Comparison of ENCODE assay signal across 1 cellular context in genomic region chr3:25783661-25784512, GRCh38.
A peak's percentile ranks its signal among the peaks of the same experiment; 100 is the strongest.
TF ChIP-seq lines count a peak whose summit lies in the region.

No MANE protein-coding gene starts in this region.

TF ChIP-seq in K562, 482 proteins besides CTCF, POLR2A, EP300 and RAD21 (continues in another document):
- TF ChIP-seq AFF1 (IDR thresholded peaks at IDR 0.05; ENCODE audit: low read depth in 1 of 2, partially characterized antibody in 2 of 2) (peak in 1 of 2 experiments; percentile 32), SMARCE1 (IDR thresholded peaks at IDR 0.05) (peak; percentile 43; the same call in 1 of the 2 replicates), ZBTB43 (CRISPR knock-in tag; IDR thresholded peaks at IDR 0.05) (peak; percentile 56; the same call in 1 of the 2 replicates), PURB (CRISPR knock-in tag; IDR thresholded peaks at IDR 0.05; ENCODE audit: low read depth) (no peak), NR2C2 (CRISPR knock-in tag; IDR thresholded peaks at IDR 0.05) (0 out of 2 replicates have a peak, but pooled peaks have one; percentile 14), NR2C2 (tag; IDR thresholded peaks at IDR 0.05) (no peak), POLR3A (IDR thresholded peaks at IDR 0.05; ENCODE audit: borderline replicate concordance, extremely low read depth, insufficient read depth, insufficient read length) (no peak), ZNF583 (CRISPR knock-in tag; IDR thresholded peaks at IDR 0.05) (no peak), SOX6 (IDR thresholded peaks at IDR 0.05) (0 out of 2 replicates have a peak, but pooled peaks have one; percentile 18), NCOA4 (IDR thresholded peaks at IDR 0.05; ENCODE audit: partially characterized antibody) (no peak), ZBTB5 (IDR thresholded peaks at IDR 0.05) (no peak), ZNF143 (CRISPR knock-in tag; IDR thresholded peaks at IDR 0.05) (no peak), HDAC2 (IDR thresholded peaks at IDR 0.05) (0 out of 2 replicates have a peak, but pooled peaks have one; percentile 46), HDAC3 (IDR thresholded peaks at IDR 0.05; ENCODE audit: borderline replicate concordance, partially characterized antibody) (peak; percentile 13), ARNT (IDR thresholded peaks at IDR 0.05) (peak in 1 of 2 experiments; percentile 27; a peak in 2 of 4 replicates), RBM15 (IDR thresholded peaks at IDR 0.05; ENCODE audit: insufficient read depth, low read length) (no peak), HCFC1 (IDR thresholded peaks at IDR 0.05; ENCODE audit: low read depth, low read length) (0 out of 2 replicates have a peak, but pooled peaks have one; percentile 22)
- TF ChIP-seq, protein P1, sequence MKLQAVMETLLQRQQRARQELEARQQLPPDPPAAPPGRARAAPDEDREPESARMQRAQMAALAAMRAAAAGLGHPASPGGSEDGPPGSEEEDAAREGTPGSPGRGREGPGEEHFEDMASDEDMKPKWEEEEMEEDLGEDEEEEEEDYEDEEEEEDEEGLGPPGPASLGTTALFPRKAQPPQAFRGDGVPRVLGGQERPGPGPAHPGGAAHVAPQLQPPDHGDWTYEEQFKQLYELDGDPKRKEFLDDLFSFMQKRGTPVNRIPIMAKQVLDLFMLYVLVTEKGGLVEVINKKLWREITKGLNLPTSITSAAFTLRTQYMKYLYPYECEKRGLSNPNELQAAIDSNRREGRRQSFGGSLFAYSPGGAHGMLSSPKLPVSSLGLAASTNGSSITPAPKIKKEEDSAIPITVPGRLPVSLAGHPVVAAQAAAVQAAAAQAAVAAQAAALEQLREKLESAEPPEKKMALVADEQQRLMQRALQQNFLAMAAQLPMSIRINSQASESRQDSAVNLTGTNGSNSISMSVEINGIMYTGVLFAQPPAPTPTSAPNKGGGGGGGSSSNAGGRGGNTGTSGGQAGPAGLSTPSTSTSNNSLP (IDR thresholded peaks at IDR 0.05; ENCODE audit: borderline replicate concordance, low read depth, low read length): peak; percentile 59; the same call in 1 of the 2 replicates
- TF ChIP-seq, protein P2, sequence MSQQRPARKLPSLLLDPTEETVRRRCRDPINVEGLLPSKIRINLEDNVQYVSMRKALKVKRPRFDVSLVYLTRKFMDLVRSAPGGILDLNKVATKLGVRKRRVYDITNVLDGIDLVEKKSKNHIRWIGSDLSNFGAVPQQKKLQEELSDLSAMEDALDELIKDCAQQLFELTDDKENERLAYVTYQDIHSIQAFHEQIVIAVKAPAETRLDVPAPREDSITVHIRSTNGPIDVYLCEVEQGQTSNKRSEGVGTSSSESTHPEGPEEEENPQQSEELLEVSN (IDR thresholded peaks at IDR 0.05; ENCODE audit: borderline replicate concordance in 1 of 2, extremely low read depth in 1 of 2, insufficient read depth in 1 of 2, insufficient read length in 1 of 2, low read depth in 1 of 2, low read length in 1 of 2, poor library complexity in 1 of 2, severe bottlenecking in 1 of 2): peak; percentile 59 to 87
- TF ChIP-seq, protein P3, sequence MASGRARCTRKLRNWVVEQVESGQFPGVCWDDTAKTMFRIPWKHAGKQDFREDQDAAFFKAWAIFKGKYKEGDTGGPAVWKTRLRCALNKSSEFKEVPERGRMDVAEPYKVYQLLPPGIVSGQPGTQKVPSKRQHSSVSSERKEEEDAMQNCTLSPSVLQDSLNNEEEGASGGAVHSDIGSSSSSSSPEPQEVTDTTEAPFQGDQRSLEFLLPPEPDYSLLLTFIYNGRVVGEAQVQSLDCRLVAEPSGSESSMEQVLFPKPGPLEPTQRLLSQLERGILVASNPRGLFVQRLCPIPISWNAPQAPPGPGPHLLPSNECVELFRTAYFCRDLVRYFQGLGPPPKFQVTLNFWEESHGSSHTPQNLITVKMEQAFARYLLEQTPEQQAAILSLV (tag; IDR thresholded peaks at IDR 0.05): peak; percentile 89
- TF ChIP-seq, protein P4, sequence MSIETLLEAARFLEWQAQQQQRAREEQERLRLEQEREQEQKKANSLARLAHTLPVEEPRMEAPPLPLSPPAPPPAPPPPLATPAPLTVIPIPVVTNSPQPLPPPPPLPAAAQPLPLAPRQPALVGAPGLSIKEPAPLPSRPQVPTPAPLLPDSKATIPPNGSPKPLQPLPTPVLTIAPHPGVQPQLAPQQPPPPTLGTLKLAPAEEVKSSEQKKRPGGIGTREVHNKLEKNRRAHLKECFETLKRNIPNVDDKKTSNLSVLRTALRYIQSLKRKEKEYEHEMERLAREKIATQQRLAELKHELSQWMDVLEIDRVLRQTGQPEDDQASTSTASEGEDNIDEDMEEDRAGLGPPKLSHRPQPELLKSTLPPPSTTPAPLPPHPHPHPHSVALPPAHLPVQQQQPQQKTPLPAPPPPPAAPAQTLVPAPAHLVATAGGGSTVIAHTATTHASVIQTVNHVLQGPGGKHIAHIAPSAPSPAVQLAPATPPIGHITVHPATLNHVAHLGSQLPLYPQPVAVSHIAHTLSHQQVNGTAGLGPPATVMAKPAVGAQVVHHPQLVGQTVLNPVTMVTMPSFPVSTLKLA (conservative IDR thresholded peaks at IDR 0.05): peak; percentile 49 to 65
- TF ChIP-seq, protein P5, sequence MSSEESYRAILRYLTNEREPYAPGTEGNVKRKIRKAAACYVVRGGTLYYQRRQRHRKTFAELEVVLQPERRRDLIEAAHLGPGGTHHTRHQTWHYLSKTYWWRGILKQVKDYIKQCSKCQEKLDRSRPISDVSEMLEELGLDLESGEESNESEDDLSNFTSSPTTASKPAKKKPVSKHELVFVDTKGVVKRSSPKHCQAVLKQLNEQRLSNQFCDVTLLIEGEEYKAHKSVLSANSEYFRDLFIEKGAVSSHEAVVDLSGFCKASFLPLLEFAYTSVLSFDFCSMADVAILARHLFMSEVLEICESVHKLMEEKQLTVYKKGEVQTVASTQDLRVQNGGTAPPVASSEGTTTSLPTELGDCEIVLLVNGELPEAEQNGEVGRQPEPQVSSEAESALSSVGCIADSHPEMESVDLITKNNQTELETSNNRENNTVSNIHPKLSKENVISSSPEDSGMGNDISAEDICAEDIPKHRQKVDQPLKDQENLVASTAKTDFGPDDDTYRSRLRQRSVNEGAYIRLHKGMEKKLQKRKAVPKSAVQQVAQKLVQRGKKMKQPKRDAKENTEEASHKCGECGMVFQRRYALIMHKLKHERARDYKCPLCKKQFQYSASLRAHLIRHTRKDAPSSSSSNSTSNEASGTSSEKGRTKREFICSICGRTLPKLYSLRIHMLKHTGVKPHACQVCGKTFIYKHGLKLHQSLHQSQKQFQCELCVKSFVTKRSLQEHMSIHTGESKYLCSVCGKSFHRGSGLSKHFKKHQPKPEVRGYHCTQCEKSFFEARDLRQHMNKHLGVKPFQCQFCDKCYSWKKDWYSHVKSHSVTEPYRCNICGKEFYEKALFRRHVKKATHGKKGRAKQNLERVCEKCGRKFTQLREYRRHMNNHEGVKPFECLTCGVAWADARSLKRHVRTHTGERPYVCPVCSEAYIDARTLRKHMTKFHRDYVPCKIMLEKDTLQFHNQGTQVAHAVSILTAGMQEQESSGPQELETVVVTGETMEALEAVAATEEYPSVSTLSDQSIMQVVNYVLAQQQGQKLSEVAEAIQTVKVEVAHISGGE (CRISPR knock-in tag; IDR thresholded peaks at IDR 0.05): no peak
- TF ChIP-seq, protein P6, sequence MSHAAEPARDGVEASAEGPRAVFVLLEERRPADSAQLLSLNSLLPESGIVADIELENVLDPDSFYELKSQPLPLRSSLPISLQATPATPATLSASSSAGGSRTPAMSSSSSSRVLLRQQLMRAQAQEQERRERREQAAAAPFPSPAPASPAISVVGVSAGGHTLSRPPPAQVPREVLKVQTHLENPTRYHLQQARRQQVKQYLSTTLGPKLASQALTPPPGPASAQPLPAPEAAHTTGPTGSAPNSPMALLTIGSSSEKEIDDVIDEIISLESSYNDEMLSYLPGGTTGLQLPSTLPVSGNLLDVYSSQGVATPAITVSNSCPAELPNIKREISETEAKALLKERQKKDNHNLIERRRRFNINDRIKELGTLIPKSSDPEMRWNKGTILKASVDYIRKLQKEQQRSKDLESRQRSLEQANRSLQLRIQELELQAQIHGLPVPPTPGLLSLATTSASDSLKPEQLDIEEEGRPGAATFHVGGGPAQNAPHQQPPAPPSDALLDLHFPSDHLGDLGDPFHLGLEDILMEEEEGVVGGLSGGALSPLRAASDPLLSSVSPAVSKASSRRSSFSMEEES (CRISPR knock-in tag; IDR thresholded peaks at IDR 0.05): peak; percentile 91
- TF ChIP-seq, protein P7, sequence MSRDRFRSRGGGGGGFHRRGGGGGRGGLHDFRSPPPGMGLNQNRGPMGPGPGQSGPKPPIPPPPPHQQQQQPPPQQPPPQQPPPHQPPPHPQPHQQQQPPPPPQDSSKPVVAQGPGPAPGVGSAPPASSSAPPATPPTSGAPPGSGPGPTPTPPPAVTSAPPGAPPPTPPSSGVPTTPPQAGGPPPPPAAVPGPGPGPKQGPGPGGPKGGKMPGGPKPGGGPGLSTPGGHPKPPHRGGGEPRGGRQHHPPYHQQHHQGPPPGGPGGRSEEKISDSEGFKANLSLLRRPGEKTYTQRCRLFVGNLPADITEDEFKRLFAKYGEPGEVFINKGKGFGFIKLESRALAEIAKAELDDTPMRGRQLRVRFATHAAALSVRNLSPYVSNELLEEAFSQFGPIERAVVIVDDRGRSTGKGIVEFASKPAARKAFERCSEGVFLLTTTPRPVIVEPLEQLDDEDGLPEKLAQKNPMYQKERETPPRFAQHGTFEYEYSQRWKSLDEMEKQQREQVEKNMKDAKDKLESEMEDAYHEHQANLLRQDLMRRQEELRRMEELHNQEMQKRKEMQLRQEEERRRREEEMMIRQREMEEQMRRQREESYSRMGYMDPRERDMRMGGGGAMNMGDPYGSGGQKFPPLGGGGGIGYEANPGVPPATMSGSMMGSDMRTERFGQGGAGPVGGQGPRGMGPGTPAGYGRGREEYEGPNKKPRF (IDR thresholded peaks at IDR 0.05; ENCODE audit: low read depth, low read length): no peak
- TF ChIP-seq, protein P8, sequence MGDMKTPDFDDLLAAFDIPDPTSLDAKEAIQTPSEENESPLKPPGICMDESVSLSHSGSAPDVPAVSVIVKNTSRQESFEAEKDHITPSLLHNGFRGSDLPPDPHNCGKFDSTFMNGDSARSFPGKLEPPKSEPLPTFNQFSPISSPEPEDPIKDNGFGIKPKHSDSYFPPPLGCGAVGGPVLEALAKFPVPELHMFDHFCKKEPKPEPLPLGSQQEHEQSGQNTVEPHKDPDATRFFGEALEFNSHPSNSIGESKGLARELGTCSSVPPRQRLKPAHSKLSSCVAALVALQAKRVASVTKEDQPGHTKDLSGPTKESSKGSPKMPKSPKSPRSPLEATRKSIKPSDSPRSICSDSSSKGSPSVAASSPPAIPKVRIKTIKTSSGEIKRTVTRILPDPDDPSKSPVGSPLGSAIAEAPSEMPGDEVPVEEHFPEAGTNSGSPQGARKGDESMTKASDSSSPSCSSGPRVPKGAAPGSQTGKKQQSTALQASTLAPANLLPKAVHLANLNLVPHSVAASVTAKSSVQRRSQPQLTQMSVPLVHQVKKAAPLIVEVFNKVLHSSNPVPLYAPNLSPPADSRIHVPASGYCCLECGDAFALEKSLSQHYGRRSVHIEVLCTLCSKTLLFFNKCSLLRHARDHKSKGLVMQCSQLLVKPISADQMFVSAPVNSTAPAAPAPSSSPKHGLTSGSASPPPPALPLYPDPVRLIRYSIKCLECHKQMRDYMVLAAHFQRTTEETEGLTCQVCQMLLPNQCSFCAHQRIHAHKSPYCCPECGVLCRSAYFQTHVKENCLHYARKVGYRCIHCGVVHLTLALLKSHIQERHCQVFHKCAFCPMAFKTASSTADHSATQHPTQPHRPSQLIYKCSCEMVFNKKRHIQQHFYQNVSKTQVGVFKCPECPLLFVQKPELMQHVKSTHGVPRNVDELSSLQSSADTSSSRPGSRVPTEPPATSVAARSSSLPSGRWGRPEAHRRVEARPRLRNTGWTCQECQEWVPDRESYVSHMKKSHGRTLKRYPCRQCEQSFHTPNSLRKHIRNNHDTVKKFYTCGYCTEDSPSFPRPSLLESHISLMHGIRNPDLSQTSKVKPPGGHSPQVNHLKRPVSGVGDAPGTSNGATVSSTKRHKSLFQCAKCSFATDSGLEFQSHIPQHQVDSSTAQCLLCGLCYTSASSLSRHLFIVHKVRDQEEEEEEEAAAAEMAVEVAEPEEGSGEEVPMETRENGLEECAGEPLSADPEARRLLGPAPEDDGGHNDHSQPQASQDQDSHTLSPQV (IDR thresholded peaks at IDR 0.05): 0 out of 2 replicates have a peak, but pooled peaks have one; percentile 68
